Comparison of ENCODE assay signal across 8 cellular contexts in the genomic region with DNA sequence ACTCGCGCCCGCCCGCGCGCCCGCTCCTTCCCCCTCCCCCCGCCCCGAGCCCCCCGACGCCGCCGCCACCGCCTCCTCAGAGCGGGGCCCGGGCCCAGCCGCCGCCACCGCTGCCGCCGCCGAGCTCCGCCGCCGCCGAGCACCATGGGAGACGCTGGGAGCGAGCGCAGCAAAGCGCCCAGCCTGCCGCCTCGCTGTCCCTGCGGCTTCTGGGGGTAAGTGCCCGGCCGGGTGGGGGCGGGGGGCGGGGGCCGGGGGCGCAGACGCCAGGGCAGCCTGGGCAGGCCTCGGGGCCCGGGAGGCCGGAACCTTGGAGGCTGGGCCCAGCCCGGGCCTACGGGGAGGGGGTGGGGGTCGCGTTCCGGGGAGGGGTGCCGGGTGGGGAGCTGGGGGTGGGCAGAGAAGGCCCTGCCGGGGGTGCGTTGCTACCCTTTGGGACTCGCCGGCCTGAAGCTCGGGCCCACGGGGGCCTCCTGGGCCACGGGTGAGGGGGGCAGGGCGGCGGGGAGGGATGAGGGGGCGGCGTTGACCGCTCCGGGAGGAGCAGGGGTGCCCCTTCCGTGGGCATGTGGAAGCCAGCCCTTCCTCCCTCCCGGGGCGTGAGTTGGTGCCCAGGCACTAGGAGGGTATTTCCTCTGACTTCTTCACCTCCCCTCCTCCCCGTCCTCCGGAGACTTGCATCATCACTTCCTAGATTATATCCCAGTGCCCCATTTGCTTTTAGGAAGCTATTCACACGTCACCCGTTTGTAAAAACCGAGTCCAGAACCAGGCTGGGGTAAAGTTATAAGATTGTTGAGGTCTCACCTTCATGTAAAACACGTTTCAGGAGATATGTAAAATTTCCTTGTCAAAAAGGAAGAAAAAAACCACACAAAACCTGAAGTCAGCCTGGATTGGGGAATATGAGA. TPM values are rescaled to one million over a fixed set of nuclear protein-coding genes. Genes with fewer than 3 reads are reported as not detected.
DNase-seq lines count a peak whose midpoint lies in the region; FAIRE-seq and TF ChIP-seq lines count a peak whose summit lies in the region.

No MANE protein-coding gene starts in this region.

- no peaks in the 10 kb centered on the region for H3K36me3 ChIP-seq in BJ (ENCODE audit: control insufficient read depth, insufficient read depth, low read length)
- no peaks in the 10 kb centered on the region for H3K36me3 ChIP-seq in neuron (ENCODE audit: insufficient read depth, low read length)
- H3K36me3 ChIP-seq in testis (ENCODE audit: low read depth, missing control alignments): no peaks in the 10 kb centered on the region

- H3K9me3 ChIP-seq in neuron (ENCODE audit: low read length): no peaks in the 10 kb centered on the region
- H3K9me3 ChIP-seq in testis: no peaks in the 10 kb centered on the region

- POLR2A ChIA-PET in BJ (lab: Charles Lee): interaction anchor here (0.5 to 0.6 kb wide), 2 partner anchors 37 to 357 kb away, joined by 4 to 6 read pairs; no protein-coding TSS in a partner anchor

- peak overlapping the region; percentile 89 to 98 for H3K27ac ChIP-seq in testis

- intact Hi-C loops in testis (cut with DNase I; ENCODE audit: low total_unique reads): no loop called here

- 1 to 3% methylated on average over 6 to 32 of the region's 71 CpGs for WGBS in testis, 2 donors

- TF ChIP-seq CTCF in BJ (IDR thresholded peaks at IDR 0.05; ENCODE audit: insufficient read depth, low read depth, low read length) (no peak), HFF-Myc (IDR thresholded peaks at IDR 0.05; ENCODE audit: low read depth, low read length, missing control alignments) (no peak), testis (IDR thresholded peaks at IDR 0.05) (no peak)

- H3K4me1 ChIP-seq in neuron (ENCODE audit: insufficient read depth, low read length) (peaks cover 35% of the 10 kb centered on the region), testis (peaks cover 31% of the 10 kb centered on the region)

- H3K4me3 ChIP-seq in BJ (ENCODE audit: low read depth, low read length): peak overlapping the region; percentile 88
- peak overlapping the region; percentile 83 for H3K4me3 ChIP-seq in HFF-Myc (replicated peaks; ENCODE audit: low read depth, low read length)
- peak overlapping the region; percentile 82 for H3K4me3 ChIP-seq in neuron (ENCODE audit: low read length)
- H3K4me3 ChIP-seq in testis: peak overlapping the region; percentile 89 to 95

- no peak overlapping the region for H2AFZ ChIP-seq in neuron (ENCODE audit: low read depth, low read length)

- no peak for FAIRE-seq in frontal cortex (lab: Jason Lieb, UNC)

- H3K27me3 ChIP-seq in BJ (ENCODE audit: control insufficient read depth, insufficient read depth, low read length): 0 out of 2 replicates have a peak, but pooled peaks cover 2% of the 10 kb centered on the region
- H3K27me3 ChIP-seq in neuron (ENCODE audit: insufficient read depth, low read length): no peaks in the 10 kb centered on the region
- no peaks in the 10 kb centered on the region for H3K27me3 ChIP-seq in testis

- CTCF ChIA-PET in BJ (lab: Yijun Ruan, JAX): interaction anchor here (0.6 to 0.9 kb wide), 3 partner anchors 18 to 223 kb away, joined by 3 to 4 read pairs (median 3); no protein-coding TSS in a partner anchor

- no peak for DNase-seq in BJ (ENCODE audit: low read depth)
- no peak for DNase-seq in HFF-Myc (ENCODE audit: extremely low read depth, low read depth)
- DNase-seq in RPMI8226: peak; percentile 38
- peak; percentile 31 for DNase-seq in activated gamma-delta T cell treated with Interleukin-2 at 50 U/mL for 16 hours
- DNase-seq in frontal cortex (ENCODE audit: low spot score in 2 of 2): peak; percentile 26 to 41
- DNase-seq in testis: peak; percentile 69
- DNase-seq in HuH-7.5 (ENCODE audit: low spot score): no peak

- no peak for TF ChIP-seq POLR2A in testis (IDR thresholded peaks at IDR 0.05)

RNA-seq across cellular contexts. Expression of a gene that starts 0.5 kb away (rescaled TPM):
- polyA plus RNA-seq in BJ (2011; rRNA removed): 15.5 and 21.8 TPM in 2 replicates
- polyA minus RNA-seq in BJ (2011; rRNA and poly(A)+ RNA removed): 31.2 and 42.8 TPM in 2 replicates
- 21.2 TPM for total RNA-seq in frontal cortex
- total RNA-seq in testis: 100 to 1,000 TPM; 104 to 109 TPM
- polyA plus RNA-seq in testis (ENCODE audit: insufficient read depth, low read depth, low replicate concordance): 329 TPM

Comparison
In these comparisons a context has a peak if more than half of its experiments do, and no peak if none do; other contexts are left out.
1. DNase-seq: peak in RPMI8226 (single experiment), activated gamma-delta T cell treated with Interleukin-2 at 50 U/mL for 16 hours (single experiment), frontal cortex (2 of 2) and testis (single experiment); none in BJ (single experiment), HFF-Myc (single experiment) and HuH-7.5 (single experiment).
2. Peak in every context shown above with its lines, with median percentiles within 50 percentile points of each other: H3K4me3 ChIP-seq.